Comparison of ENCODE assay signal across 8 cellular contexts in the genomic region with DNA sequence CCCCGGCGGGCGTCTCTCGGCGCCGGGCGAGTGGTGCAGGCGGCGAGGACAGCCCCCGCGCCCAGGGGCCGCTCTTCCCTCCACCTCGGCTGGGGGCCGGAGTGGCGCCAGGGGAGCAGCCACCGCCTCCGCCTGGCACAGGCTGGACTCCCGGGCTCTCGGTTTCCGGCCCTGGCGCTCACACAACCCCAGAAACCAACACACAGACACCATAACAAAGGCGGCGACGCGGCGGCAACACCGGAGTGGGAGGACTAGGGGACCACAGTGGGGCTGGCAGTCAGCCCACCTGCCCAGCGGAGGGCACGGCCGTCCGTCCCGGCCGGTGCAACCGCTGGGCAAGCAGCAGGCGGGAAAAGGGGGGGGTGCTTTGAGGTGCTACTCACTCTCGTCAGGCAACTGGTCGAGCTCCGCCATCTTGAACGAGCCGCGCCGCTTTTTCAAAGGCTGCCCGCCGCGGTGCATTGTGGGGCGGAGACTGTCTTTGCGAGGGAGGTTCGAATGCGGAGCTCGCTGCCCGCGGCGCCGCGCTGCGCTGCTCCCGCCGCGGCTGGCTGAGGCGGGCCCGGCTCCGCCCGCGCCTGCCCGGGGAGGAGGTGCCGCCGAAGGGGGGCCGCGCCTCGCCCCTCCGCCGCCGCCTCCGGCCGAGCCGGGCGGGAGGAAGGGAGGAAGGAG. TPM values are rescaled to one million over a fixed set of nuclear protein-coding genes. Genes with fewer than 3 reads are reported as not detected.
A peak's percentile ranks its signal among the peaks of the same experiment; 100 is the strongest.
DNase-seq lines count a peak whose midpoint lies in the region; ATAC-seq and TF ChIP-seq lines count a peak whose summit lies in the region.

Gene LIN9, minus strand, starts transcription at position 442 of the 675 bp plus-strand sequence. Its CDS starts 25 bp downstream, at position 417.

- peaks cover 2 to 6% (median 5%) of the 10 kb centered on the region in 3 donors for H3K27me3 Mint-ChIP-seq in CD14-positive monocyte (ENCODE audit: low read depth in 3 of 3)

- ATAC-seq in GM19372 (IDR thresholded peaks at IDR 0.05; ENCODE audit: low read depth, unreplicated experiment) (peak; percentile 68), HG03521 (IDR thresholded peaks at IDR 0.05; ENCODE audit: unreplicated experiment) (peak; percentile 70)

- no peaks in the 10 kb centered on the region for H3K9me3 Mint-ChIP-seq in CD14-positive monocyte

- no peak for TF ChIP-seq POLR2A in lower leg skin (IDR thresholded peaks at IDR 0.05)

- H3K4me3 Mint-ChIP-seq in CD14-positive monocyte: peak within 1 kb of the TSS; percentile 91 to 92

- no peak for TF ChIP-seq CTCF in CD14-positive monocyte (IDR thresholded peaks at IDR 0.05)
- peak in 11 of 56 donors; percentile 4 to 21 (median 13) for TF ChIP-seq CTCF in dorsolateral prefrontal cortex (IDR thresholded peaks at IDR 0.05 in 54 of 56, conservative IDR thresholded peaks at IDR 0.05 in 2 of 56; ENCODE audit: low read depth in 1 of 56, partially characterized antibody in 56 of 56)
- TF ChIP-seq CTCF in lower leg skin (IDR thresholded peaks at IDR 0.05): no peak

- H3K36me3 Mint-ChIP-seq in CD14-positive monocyte: no peaks in the 10 kb centered on the region

- no peaks in the 10 kb centered on the region for H3K27me3 ChIP-seq in dorsolateral prefrontal cortex

- H3K4me3 ChIP-seq in dorsolateral prefrontal cortex (peak within 1 kb of the TSS; percentile 49 to 99 (median 94)), lower leg skin (ENCODE audit: low read depth, poor library complexity, severe bottlenecking) (peak within 1 kb of the TSS; percentile 95)

- WGBS in lower leg skin, 2 donors: 0% methylated on average over 45 of the region's 77 CpGs; no CpG with 5 or more reads in 1 of the 2 donors

- intact Hi-C loops in CD14-positive monocyte (cut with micrococcal nuclease): no loop called here
- intact Hi-C loops in dorsolateral prefrontal cortex (cut with DNase I): no loop called here
- intact Hi-C loops in lower leg skin (cut with DNase I; ENCODE audit: low total_unique reads): no loop called here

- DNase-seq in CD14-positive monocyte (ENCODE audit: low spot score) (peak; percentile 84), NCI-H748 (lab: John Stamatoyannopoulos, UW; ENCODE audit: unreplicated experiment) (peak; percentile 89), dorsolateral prefrontal cortex (peak; percentile 78 to 92 (median 89)), lower leg skin (ENCODE audit: low spot score in 2 of 2) (peak; percentile 87 to 98)
- peak; percentile 88 to 89 for DNase-seq in activated CD4-positive, alpha-beta T cell treated with anti-CD3 and anti-CD28 coated beads, Interleukin-2, amount 50 U/mL, for 24 hours (ENCODE audit: low read depth in 1 of 2, low spot score in 1 of 2)
- DNase-seq in stimulated activated CD4-positive, alpha-beta T cell treated with anti-CD3 and anti-CD28 coated beads, Interleukin-4, amount 100 ng/mL, for 24 hours: peak; percentile 93

- peaks cover 28% of the 10 kb centered on the region for H3K4me1 Mint-ChIP-seq in CD14-positive monocyte

- H3K27ac ChIP-seq in dorsolateral prefrontal cortex: peak within 1 kb of the TSS in 47 of 59 donors; percentile 7 to 88 (median 63)

- H3K27ac Mint-ChIP-seq in CD14-positive monocyte: peak within 1 kb of the TSS in 6 of 7 donors; percentile 33 to 81 (median 70)

RNA-seq across cellular contexts. Expression of gene LIN9, which starts in this region (rescaled TPM):
- 1 to 10 TPM in 1 of 2 donors, under 1 TPM in 1; 0.76 to 1.3 TPM for polyA plus RNA-seq in CD14-positive monocyte
- total RNA-seq in dorsolateral prefrontal cortex: 1 to 10 TPM; 1.7 to 6.8 (median 3.2) TPM
- total RNA-seq in lower leg skin: 1 to 10 TPM; 3.8 to 5.7 (median 4.9) TPM

Comparison
In these comparisons a context has a peak if more than half of its experiments do, and no peak if none do; other contexts are left out.
1. Peak in every context shown above with its lines: DNase-seq, ATAC-seq, H3K4me3 ChIP-seq and H3K27ac ChIP-seq.